In the genomic region with DNA sequence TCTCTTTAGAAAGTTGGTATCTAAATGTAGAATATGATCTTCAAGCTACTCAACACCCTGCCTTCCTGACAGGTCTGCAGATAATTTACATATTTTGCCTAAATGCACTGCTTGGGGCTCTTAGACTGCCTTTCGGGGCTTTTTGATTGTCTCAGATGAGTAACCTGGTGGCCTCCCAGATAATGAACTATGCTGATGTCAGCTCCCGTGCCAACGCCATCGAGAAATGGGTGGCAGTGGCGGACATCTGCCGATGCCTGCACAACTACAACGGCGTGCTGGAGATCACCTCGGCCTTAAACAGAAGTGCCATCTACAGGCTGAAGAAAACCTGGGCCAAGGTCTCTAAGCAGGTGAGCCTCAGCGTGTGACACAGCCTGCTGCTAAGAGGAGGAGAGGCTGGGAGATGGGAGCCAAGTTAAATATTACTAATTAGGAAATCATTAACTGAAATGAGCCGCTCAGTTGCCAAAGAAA, we compare ENCODE assay signal across 10 cellular contexts. TPM values are rescaled to one million over a fixed set of nuclear protein-coding genes. Genes with fewer than 3 reads are reported as not detected.
A peak's percentile ranks its signal among the peaks of the same experiment; 100 is the strongest.
DNase-seq lines count a peak whose midpoint lies in the region; ATAC-seq, FAIRE-seq and TF ChIP-seq lines count a peak whose summit lies in the region.
"Had no signal": no experiment of that assay in that cellular context is flagged by ENCODE, and none has a peak within 500 bp of the region (broad histone marks: within the 10 kb centered on the region; RNA-seq: fewer than 3 reads in every experiment).

No MANE protein-coding gene starts in this region.

- CTCF ChIA-PET in HepG2 (lab: Yijun Ruan, JAX; ENCODE audit: low intra/inter-chr PET ratio, low total read pairs): no interaction called here

- DNase-seq in GM18507 (ENCODE audit: extremely low spot score, insufficient read length, low read depth) (no peak), HepG2 (ENCODE audit: low spot score) (no peak), sciatic nerve (ENCODE audit: low spot score) (no peak), NCI-H446 (lab: John Stamatoyannopoulos, UW) (no peak), caudate nucleus (lab: John Stamatoyannopoulos, UW) (no peak), DMS114 treated with DMSO at 0.1 percent for 48 hours (lab: John Stamatoyannopoulos, UW; ENCODE audit: unreplicated experiment) (no peak)
- DNase-seq: foreskin fibroblast; naive thymus-derived CD8-positive, alpha-beta T cell had no signal

- POLR2A ChIA-PET in HepG2 (lab: Yijun Ruan, JAX): no interaction called here

- H2AFZ ChIP-seq in HepG2 (ENCODE audit: low read length): no peak overlapping the region

- no peak overlapping the region for H3K4me3 ChIP-seq in HepG2 (replicated peaks in 1 of 3; ENCODE audit: insufficient read depth in 1 of 3, low read depth in 2 of 3, low read length in 3 of 3)

- H3K36me3 ChIP-seq in HepG2 (replicated peaks in 1 of 2; ENCODE audit: control insufficient read depth in 1 of 2, insufficient read depth in 2 of 2, low read length in 2 of 2): peaks cover 14 to 38% of the 10 kb centered on the region in 2 experiments

- H3K9me3 ChIP-seq in HepG2 (ENCODE audit: low read length): no peaks in the 10 kb centered on the region

- no peak for TF ChIP-seq CTCF in HepG2 (CRISPR knock-in tag; IDR thresholded peaks at IDR 0.05)

- intact Hi-C loops in HepG2 (cut with micrococcal nuclease; ENCODE audit: unreplicated experiment) (no loop called here), sciatic nerve (cut with DNase I) (no loop called here)

- no peak overlapping the region for H3K4me2 ChIP-seq in HepG2 (ENCODE audit: low read depth, low read length)

- peak overlapping the region in 1 of 3 donors; percentile 77 for H3K27ac Mint-ChIP-seq in IgD-negative memory B cell

- 94% methylated on average over 11 of the region's 11 CpGs for WGBS in HepG2 (ENCODE audit: low lambda C conversion rate)

- H3K4me1 Mint-ChIP-seq in IgD-negative memory B cell: peaks cover 7 to 10% (median 8%) of the 10 kb centered on the region in 3 donors
- H3K4me1 Mint-ChIP-seq: naive thymus-derived CD8-positive, alpha-beta T cell had no signal

- peak; percentile 76 for FAIRE-seq in GM18507 (lab: Jason Lieb, UNC)
- no peak for FAIRE-seq in HepG2 (lab: Jason Lieb, UNC)

- in situ Hi-C loops in HepG2 (cut with HindIII; ENCODE audit: extremely low pct_ligation_motif_present, low pct_unique_long_range_greater_than_20kb): no loop called here

- H3K79me2 ChIP-seq in HepG2 (ENCODE audit: insufficient read depth, low read length): no peaks in the 10 kb centered on the region

- H3K36me3 Mint-ChIP-seq in IgD-negative memory B cell: no peaks in the 10 kb centered on the region

- TF ChIP-seq EP300 in HepG2 (IDR thresholded peaks at IDR 0.05; ENCODE audit: low read depth in 2 of 2, low read length in 2 of 2) (no peak), HepG2 (CRISPR knock-in tag; IDR thresholded peaks at IDR 0.05; ENCODE audit: borderline replicate concordance) (no peak)

- no peaks in the 10 kb centered on the region for H3K9me3 Mint-ChIP-seq in IgD-negative memory B cell
- H3K9me3 Mint-ChIP-seq: naive thymus-derived CD8-positive, alpha-beta T cell had no signal

- no peaks in the 10 kb centered on the region for H4K20me1 ChIP-seq in HepG2 (ENCODE audit: insufficient read depth, low read length)

- H3K27ac ChIP-seq in HepG2 (ENCODE audit: extremely low read length, insufficient read depth, low read length): no peak overlapping the region
- H3K27ac ChIP-seq in caudate nucleus (ENCODE audit: low read depth, low read length): no peak overlapping the region

- peak; percentile 54 for ATAC-seq in GM21515 (IDR thresholded peaks at IDR 0.05; ENCODE audit: unreplicated experiment)
- ATAC-seq in HepG2: peak; percentile 51
- ATAC-seq in sciatic nerve: no peak
- ATAC-seq: naive thymus-derived CD8-positive, alpha-beta T cell had no signal

- BruUV-seq in HepG2 (replicated peaks; lab: Mats Ljungman, UMichigan): no TSS peak

- no peak for TF ChIP-seq POLR2A in HepG2 (IDR thresholded peaks at IDR 0.05; ENCODE audit: insufficient read depth in 1 of 2, low read depth in 2 of 2, low read length in 2 of 2)

- no peaks in the 10 kb centered on the region for H3K27me3 ChIP-seq in HepG2 (ENCODE audit: control insufficient read depth in 1 of 2, insufficient read depth in 2 of 2, low read length in 2 of 2)

- no peak overlapping the region for H3K9ac ChIP-seq in HepG2 (ENCODE audit: insufficient read depth, low read depth, low read length)

- H3K4me1 ChIP-seq in HepG2 (ENCODE audit: insufficient read depth, low read length): no peaks in the 10 kb centered on the region

- no peak for TF ChIP-seq RAD21 in HepG2 (CRISPR knock-in tag; IDR thresholded peaks at IDR 0.05)

- H3K27me3 Mint-ChIP-seq in IgD-negative memory B cell: peaks cover 8% of the 10 kb centered on the region
- H3K27me3 Mint-ChIP-seq: naive thymus-derived CD8-positive, alpha-beta T cell had no signal

- peak overlapping the region in 3 of 4 donors; percentile 64 to 93 (median 89) for H3K4me3 Mint-ChIP-seq in IgD-negative memory B cell

TF ChIP-seq in HepG2, 621 proteins besides CTCF, POLR2A, EP300 and RAD21 (continues in another document):
- TF ChIP-seq SP4 (CRISPR knock-in tag; IDR thresholded peaks at IDR 0.05) (no peak), ATF2 (CRISPR knock-in tag; IDR thresholded peaks at IDR 0.05) (no peak), ZNF562 (CRISPR knock-in tag; IDR thresholded peaks at IDR 0.05; ENCODE audit: borderline replicate concordance) (no peak), CENPBD1 (CRISPR knock-in tag; IDR thresholded peaks at IDR 0.05; ENCODE audit: borderline replicate concordance, low read depth) (no peak)

RNA-seq across cellular contexts. Expression of gene CKMT2, which starts 20.9 kb away (rescaled TPM):
- polyA plus RNA-seq in IgD-negative memory B cell (not detected), HepG2 (2011; rRNA removed) (8.8 and 11.5 TPM in 2 replicates)
- total RNA-seq in HepG2 (2016; rRNA removed; fragmentation: Illumina TruSeq; extraction: Trizol) (0.69 and 1.2 TPM in 2 replicates), sciatic nerve (5.9 TPM)
- total RNA-seq in HepG2 (2016; cell fraction: cytosol; rRNA removed; fragmentation: Illumina TruSeq; extraction: Trizol; ENCODE audit: low read depth): 0.26 and 0.40 TPM in 2 replicates
- total RNA-seq in HepG2 (2016; cell fraction: insoluble cytoplasmic fraction; rRNA removed; fragmentation: Illumina TruSeq; extraction: Trizol): 0.86 and 2.7 TPM in 2 replicates
- 0.34 TPM in 1 of 2 replicates, not detected in the other for total RNA-seq in HepG2 (2016; cell fraction: membrane; rRNA removed; fragmentation: Illumina TruSeq; extraction: Trizol)
- 1.6 and 2.3 TPM in 2 replicates for total RNA-seq in HepG2 (2016; cell fraction: nucleus; rRNA removed; fragmentation: Illumina TruSeq; extraction: Trizol)
- 5.2 and 9.5 TPM in 2 replicates for polyA plus RNA-seq in HepG2 (2011; cell fraction: cytosol; rRNA removed)
- polyA plus RNA-seq in HepG2 (2011; cell fraction: nucleus; rRNA removed): 37.6 and 43.4 TPM in 2 replicates
- 2.9 and 3.0 TPM in 2 replicates for polyA plus RNA-seq in HepG2 (2012)
- polyA plus RNA-seq in HepG2 (2016; cell fraction: cytosol; fragmentation: Illumina TruSeq; extraction: Trizol; ENCODE audit: low read depth): not detected in 2 replicates
- polyA plus RNA-seq in HepG2 (2016; cell fraction: insoluble cytoplasmic fraction; fragmentation: Illumina TruSeq; extraction: Trizol; ENCODE audit: low read depth): 0.56 and 0.89 TPM in 2 replicates
- 0.26 and 0.47 TPM in 2 replicates for polyA plus RNA-seq in HepG2 (2016; cell fraction: membrane; fragmentation: Illumina TruSeq; extraction: Trizol; ENCODE audit: low read depth)
- polyA plus RNA-seq in HepG2 (2016; cell fraction: nucleus; fragmentation: Illumina TruSeq; extraction: Trizol; ENCODE audit: insufficient read depth, low read depth): 1.3 and 1.8 TPM in 2 replicates
- 23.5 TPM in 1 of 2 replicates, not detected in the other for polyA minus RNA-seq in HepG2 (2011; rRNA and poly(A)+ RNA removed; ENCODE audit: low replicate concordance)
- 5.5 and 5.6 TPM in 2 replicates for polyA minus RNA-seq in HepG2 (2011; cell fraction: cytosol; rRNA and poly(A)+ RNA removed)
- polyA minus RNA-seq in HepG2 (2011; cell fraction: nucleus; rRNA and poly(A)+ RNA removed): 15.1 and 15.5 TPM in 2 replicates
- polyA plus RNA-seq: naive thymus-derived CD8-positive, alpha-beta T cell had no signal
